ENCODE assay signal across 21 cellular contexts in the genomic region with DNA sequence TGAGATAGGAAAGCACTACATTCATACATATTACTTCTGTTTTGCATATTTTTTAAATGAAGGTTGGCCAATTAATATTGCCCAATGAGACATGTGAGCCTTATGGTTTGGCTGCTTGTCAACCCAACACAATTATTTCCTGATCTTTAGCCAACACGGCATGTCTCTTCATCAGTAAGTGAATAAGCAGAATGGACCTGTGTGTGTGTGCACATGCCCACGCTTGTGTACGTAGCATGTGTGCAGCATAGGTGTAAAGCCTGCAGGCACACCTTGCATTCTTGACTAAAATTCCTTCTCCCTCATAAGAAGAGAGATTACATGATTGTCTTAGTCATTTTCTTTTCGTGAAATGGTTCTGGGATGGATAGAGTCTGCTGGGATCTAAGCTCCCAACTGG.
DNase-seq lines count a peak whose midpoint lies in the region; ATAC-seq and TF ChIP-seq lines count a peak whose summit lies in the region.
"Had no signal": no experiment of that assay in that cellular context is flagged by ENCODE, and none has a peak within 500 bp of the region (broad histone marks: within the 10 kb centered on the region; RNA-seq: fewer than 3 reads in every experiment).

No MANE protein-coding gene starts in this region.

- no peak overlapping the region for H2BK120ac ChIP-seq in H9 (ENCODE audit: low read depth, low read length, poor library complexity, severe bottlenecking)

- no peak for ATAC-seq in GM21390 (IDR thresholded peaks at IDR 0.05; ENCODE audit: unreplicated experiment)
- ATAC-seq: activated T-helper 17 cell treated with anti-CD3 and anti-CD28 coated beads, Interleukin-2, amount 50 U/mL, for 72 hours; K562 had no signal

- no peak overlapping the region for H4K5ac ChIP-seq in H9 (ENCODE audit: insufficient read length, low read depth, low read length)

- no peak overlapping the region for H4K8ac ChIP-seq in H9 (replicated peaks; ENCODE audit: insufficient read length, low read depth, low read length)

- no peak overlapping the region for H4K91ac ChIP-seq in H9 (ENCODE audit: insufficient read length, low read depth, low read length)

- no peak overlapping the region for H3K23ac ChIP-seq in H9 (ENCODE audit: insufficient read length, low read depth, low read length)

- no peaks in the 10 kb centered on the region for H3K23me2 ChIP-seq in H9 (ENCODE audit: insufficient read length, low read depth, low read length, poor library complexity, severe bottlenecking)

- peaks cover 72 to 74% of the 10 kb centered on the region in 2 experiments for H3K4me1 Mint-ChIP-seq in H9
- H3K4me1 Mint-ChIP-seq: activated T-helper 17 cell treated with anti-CD3 and anti-CD28 coated beads, Interleukin-2, amount 50 U/mL, for 72 hours; central memory CD8-positive, alpha-beta T cell had no signal

- WGBS in H9 (ENCODE audit: extremely low coverage, insufficient read length, low lambda C conversion rate), result no CpG with 5 or more reads among the region's 4 CpGs

- H3K4me1 ChIP-seq in H9 (ENCODE audit: insufficient read depth, low read length) (peaks cover 8% of the 10 kb centered on the region; the same call in 1 of the 2 replicates), neutrophil (ENCODE audit: control insufficient read depth in 1 of 2, insufficient read depth in 1 of 2, low read depth in 1 of 2, low read length in 1 of 2) (peaks cover 5 to 18% of the 10 kb centered on the region in 2 experiments)
- H3K4me1 ChIP-seq: BE2C had no signal

- H2AFZ ChIP-seq in H9 (ENCODE audit: low read length), result no peak overlapping the region

- H3K27me3 ChIP-seq in H9 (ENCODE audit: insufficient read depth, low read length) (no peaks in the 10 kb centered on the region), neutrophil (no peaks in the 10 kb centered on the region)
- H3K27me3 ChIP-seq: BE2C had no signal

- no peak overlapping the region for H2BK5ac ChIP-seq in H9 (ENCODE audit: insufficient read length, low read length)

- H3K18ac ChIP-seq in H9 (ENCODE audit: insufficient read length, low read depth, low read length), result no peak overlapping the region

- no peak overlapping the region for H2BK20ac ChIP-seq in H9 (ENCODE audit: low read depth, low read length, poor library complexity, severe bottlenecking)

- DNase-seq in H9 (no peak), amniotic epithelial cell (ENCODE audit: low read depth) (peak; percentile 15), fibroblast of gingiva (ENCODE audit: low read depth) (peak; percentile 80), NK-92 (lab: John Stamatoyannopoulos, UW; ENCODE audit: unreplicated experiment) (no peak), T-helper 2 cell (no peak)
- DNase-seq in activated CD8-positive, alpha-beta memory T cell treated with anti-CD3 and anti-CD28 coated beads for 24 hours, result no peak
- DNase-seq: activated B cell treated with CpG ODN at 0.5 μM for 24 hours; BE2C; GF-D8; GOT3; NCI-H1092; NK-92 treated with Interleukin-12 subunit alpha and Interleukin-12 subunit beta, amount 100 ng/mL, for 24 hours; Right ventricle myocardium superior; small intestine; stimulated activated CD4-positive, alpha-beta T cell treated with anti-CD3 and anti-CD28 coated beads, Interleukin-4, amount 100 ng/mL, for 4 hours had no signal

- no peak overlapping the region for H2AK5ac ChIP-seq in H9 (ENCODE audit: insufficient read length, low read length)

- no peaks in the 10 kb centered on the region for H3K36me3 ChIP-seq in neutrophil
- H3K36me3 ChIP-seq: BE2C, thoracic aorta had no signal

- peak overlapping the region in 2 of 3 experiments; percentile 86 to 89; a peak in 5 of 7 replicates for H3K27ac Mint-ChIP-seq in H9
- H3K27ac Mint-ChIP-seq: activated B cell treated with CpG ODN at 0.5 μM for 24 hours; activated T-helper 17 cell treated with anti-CD3 and anti-CD28 coated beads, Interleukin-2, amount 50 U/mL, for 72 hours had no signal

- H3T11ph ChIP-seq in H9 (ENCODE audit: low read length), result no peak overlapping the region

- H3K9me3 Mint-ChIP-seq in H9, result peaks cover 0 to 5% of the 10 kb centered on the region in 2 experiments; a peak in 2 of 5 replicates
- H3K9me3 Mint-ChIP-seq: activated B cell treated with CpG ODN at 0.5 μM for 24 hours; activated T-helper 17 cell treated with anti-CD3 and anti-CD28 coated beads, Interleukin-2, amount 50 U/mL, for 72 hours; central memory CD8-positive, alpha-beta T cell had no signal

- H3K4ac ChIP-seq in H9 (ENCODE audit: low read depth, low read length), result no peak overlapping the region

- no peak overlapping the region for H2BK12ac ChIP-seq in H9 (ENCODE audit: insufficient read length, low read depth, low read length)

- H3K36me3 Mint-ChIP-seq in H9 (ENCODE audit: insufficient read depth in 1 of 3, low read depth in 3 of 3), result peaks cover 1 to 5% (median 1%) of the 10 kb centered on the region in 3 experiments; a peak in 5 of 7 replicates

- H3K9me3 ChIP-seq in H9 (ENCODE audit: control insufficient read depth, low read depth, low read length) (no peaks in the 10 kb centered on the region), neutrophil (no peaks in the 10 kb centered on the region)
- H3K9me3 ChIP-seq: BE2C, thoracic aorta had no signal

- H3K4me2 ChIP-seq in H9 (ENCODE audit: insufficient read depth, insufficient read length, low read length), result no peak overlapping the region

- no peak overlapping the region for H2BK15ac ChIP-seq in H9 (ENCODE audit: low read depth, low read length)

- no peak overlapping the region for H3K14ac ChIP-seq in H9 (ENCODE audit: insufficient read depth, low read length)

- no peaks in the 10 kb centered on the region; the same call in 1 of the 2 replicates for H3K79me2 ChIP-seq in H9 (ENCODE audit: insufficient read depth, low read length)

- no peaks in the 10 kb centered on the region for H3K27me3 Mint-ChIP-seq in H9 (ENCODE audit: low read depth)

- H3K79me1 ChIP-seq in H9 (ENCODE audit: insufficient read depth, low read depth, low read length, poor library complexity, severe bottlenecking), result no peaks in the 10 kb centered on the region

- H3K4me3 Mint-ChIP-seq in H9, result peak overlapping the region in 1 of 2 experiments; percentile 43; a peak in 1 of 5 replicates
- H3K4me3 Mint-ChIP-seq: activated B cell treated with CpG ODN at 0.5 μM for 24 hours; activated T-helper 17 cell treated with anti-CD3 and anti-CD28 coated beads, Interleukin-2, amount 50 U/mL, for 72 hours; central memory CD8-positive, alpha-beta T cell had no signal

- H3K56ac ChIP-seq in H9 (ENCODE audit: insufficient read length, low read depth, low read length), result no peak overlapping the region

- no peak overlapping the region for H3K27ac ChIP-seq in H9 (ENCODE audit: insufficient read length, low read depth, low read length)
- peak overlapping the region; percentile 61 for H3K27ac ChIP-seq in neutrophil
- H3K27ac ChIP-seq: thoracic aorta had no signal

- TF ChIP-seq CTCF in H9 (conservative IDR thresholded peaks at IDR 0.05), result no peak
- TF ChIP-seq CTCF in neutrophil (IDR thresholded peaks at IDR 0.05), result no peak

- peak overlapping the region in 1 of 2 experiments; percentile 6 for H3K4me3 ChIP-seq in neutrophil (ENCODE audit: low read depth in 1 of 2, low read length in 1 of 2)
- H3K4me3 ChIP-seq: K562, thoracic aorta had no signal

- no peaks in the 10 kb centered on the region for H4K20me1 ChIP-seq in H9 (ENCODE audit: control insufficient read depth, insufficient read depth, insufficient read length)

- no peak overlapping the region for H3K9ac ChIP-seq in H9 (ENCODE audit: extremely low read depth, insufficient read length, low read length)

Comparison
In these comparisons a context has a peak if more than half of its experiments do, and no peak if none do; other contexts are left out.
1. DNase-seq: peak in amniotic epithelial cell (single experiment) and fibroblast of gingiva (single experiment); none in H9 (single experiment), activated CD8-positive, alpha-beta memory T cell treated with anti-CD3 and anti-CD28 coated beads for 24 hours (single experiment), NK-92 (single experiment) and T-helper 2 cell (0 of 5).